ENCODE assay signal across 22 cellular contexts in genomic region chr5:25863811-25864210, GRCh38.
"Had no signal": no experiment of that assay in that cellular context is flagged by ENCODE, and none has a peak within 500 bp of the region (broad histone marks: within the 10 kb centered on the region; RNA-seq: fewer than 3 reads in every experiment).

No MANE protein-coding gene starts in this region.

- H3K27ac ChIP-seq: RWPE1 had no signal

- DNase-seq: IMR-90; Karpas-422; KG1; MG63; NCI-H1092; NCI-H1105 treated with DMSO at 0.1 percent for 48 hours; NCI-H1417 treated with DMSO at 0.1 percent for 48 hours; NCI-H146; NCI-H1694 treated with DMSO at 0.1 percent for 48 hours; NCI-H446 treated with DMSO at 0.1 percent for 48 hours; NCI-H510A treated with DMSO at 0.1 percent for 48 hours; NCI-H526; NCI-H82; NK-92 treated with Interleukin-12 subunit alpha and Interleukin-12 subunit beta, amount 100 ng/mL, for 24 hours; PC-3; SHP77; SK-N-SH; SW 1271; T-helper 1 cell; T-helper 17 cell had no signal

- H3K9me3 ChIP-seq: MG63, SK-N-SH had no signal

- FAIRE-seq: HepG2 had no signal

- H3K36me3 ChIP-seq: MG63 had no signal

- H3K4me2 ChIP-seq: SK-N-SH had no signal

- H3K4me3 ChIP-seq: MG63 had no signal

- H3K27me3 ChIP-seq: MG63 had no signal

- H3K9ac ChIP-seq: SK-N-SH had no signal
